28 cellular contexts compared by ENCODE assay signal in the genomic region with DNA sequence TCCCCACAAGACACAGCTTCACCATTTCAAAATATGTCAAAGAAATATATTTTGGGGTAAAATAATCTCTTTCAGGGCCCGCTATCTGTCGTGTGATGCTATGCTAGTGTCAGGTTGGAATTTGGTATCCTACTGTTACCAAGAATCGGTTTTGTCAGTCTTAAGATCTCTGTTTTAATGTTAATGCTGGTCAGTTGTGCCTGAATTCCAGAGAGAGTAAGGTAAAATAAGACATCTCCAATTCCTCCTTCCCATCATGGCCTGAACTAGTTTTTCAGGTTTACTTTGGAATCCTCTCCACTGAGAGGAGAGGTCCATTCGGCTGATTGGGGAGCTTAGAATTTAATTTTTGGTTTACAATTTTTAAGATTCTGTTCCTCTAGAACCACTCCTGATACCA. TPM values are rescaled to one million over a fixed set of nuclear protein-coding genes. Genes with fewer than 3 reads are reported as not detected.
"Had no signal": no experiment of that assay in that cellular context is flagged by ENCODE, and none has a peak within 500 bp of the region (broad histone marks: within the 10 kb centered on the region; RNA-seq: fewer than 3 reads in every experiment).

No MANE protein-coding gene starts in this region.

- H3K36me3 Mint-ChIP-seq: immature natural killer cell; natural killer cell; stimulated activated memory B cell treated with anti-CD40 and anti-IgM and Interleukin-4, amounts not matched to agents 10 μg/mL and 1 μg/mL and 100 μg/mL, for 72 hours had no signal

- ATAC-seq: heart right ventricle; left ventricle myocardium superior; lower lobe of right lung; natural killer cell; psoas muscle; right cardiac atrium; stimulated activated memory B cell treated with anti-CD40 and anti-IgM and Interleukin-4, amounts not matched to agents 10 μg/mL and 1 μg/mL and 100 μg/mL, for 72 hours; stimulated activated naive CD8-positive, alpha-beta T cell treated with anti-CD3 and anti-CD28 coated beads, Interleukin-15, amount 100 ng/mL, for 72 hours had no signal

- H3K4me1 Mint-ChIP-seq: immature natural killer cell; natural killer cell; stimulated activated memory B cell treated with anti-CD40 and anti-IgM and Interleukin-4, amounts not matched to agents 10 μg/mL and 1 μg/mL and 100 μg/mL, for 72 hours; stimulated activated naive CD8-positive, alpha-beta T cell treated with anti-CD3 and anti-CD28 coated beads, Interleukin-15, amount 100 ng/mL, for 72 hours had no signal

- H3K27me3 ChIP-seq: esophagus squamous epithelium, ovary, thyroid gland, vagina had no signal

- H3K9me3 ChIP-seq: esophagus squamous epithelium, heart right ventricle, lower lobe of right lung, ovary, psoas muscle, sigmoid colon, thyroid gland, vagina had no signal

- H3K4me3 ChIP-seq: coronary artery, esophagus squamous epithelium, heart right ventricle, lower lobe of right lung, ovary, psoas muscle, sigmoid colon, thyroid gland, vagina had no signal

- H3K4me3 Mint-ChIP-seq: immature natural killer cell; natural killer cell; stimulated activated memory B cell treated with anti-CD40 and anti-IgM and Interleukin-4, amounts not matched to agents 10 μg/mL and 1 μg/mL and 100 μg/mL, for 72 hours; stimulated activated naive CD8-positive, alpha-beta T cell treated with anti-CD3 and anti-CD28 coated beads, Interleukin-15, amount 100 ng/mL, for 72 hours had no signal

- H3K4me1 ChIP-seq: esophagus squamous epithelium, heart right ventricle, lower lobe of right lung, psoas muscle, sigmoid colon, thyroid gland, vagina had no signal

- DNase-seq: dermis blood vessel endothelial cell; effector memory CD4-positive, alpha-beta T cell; erythroblast; esophagus squamous epithelium; foreskin melanocyte; glutamatergic neuron; heart right ventricle; hippocampal formation; immature natural killer cell; islet precursor cell; kidney glomerular epithelial cell; left ventricle myocardium superior; lower lobe of right lung; natural killer cell; occipital lobe; ovary; posterior cingulate gyrus; psoas muscle; right cardiac atrium; sigmoid colon; stimulated activated CD4-positive, alpha-beta T cell treated with anti-CD3 and anti-CD28 coated beads, Interleukin-2, amount 100 ng/mL, for 24 hours; stimulated activated CD4-positive, alpha-beta T cell treated with anti-CD3 and anti-CD28 coated beads, Interleukin-4, amount 100 ng/mL, for 4 hours; stimulated activated naive CD8-positive, alpha-beta T cell treated with anti-CD3 and anti-CD28 coated beads, Interleukin-15, amount 100 ng/mL, for 72 hours; thyroid gland had no signal

- H3K27ac ChIP-seq: coronary artery, esophagus squamous epithelium, heart right ventricle, lower lobe of right lung, ovary, psoas muscle, sigmoid colon, thyroid gland, vagina had no signal

- H3K27ac Mint-ChIP-seq: natural killer cell; stimulated activated memory B cell treated with anti-CD40 and anti-IgM and Interleukin-4, amounts not matched to agents 10 μg/mL and 1 μg/mL and 100 μg/mL, for 72 hours; stimulated activated naive CD8-positive, alpha-beta T cell treated with anti-CD3 and anti-CD28 coated beads, Interleukin-15, amount 100 ng/mL, for 72 hours had no signal

- H3K36me3 ChIP-seq: esophagus squamous epithelium, heart right ventricle, lower lobe of right lung, ovary, sigmoid colon, thyroid gland, vagina had no signal

- H3K9me3 Mint-ChIP-seq: immature natural killer cell; natural killer cell; stimulated activated memory B cell treated with anti-CD40 and anti-IgM and Interleukin-4, amounts not matched to agents 10 μg/mL and 1 μg/mL and 100 μg/mL, for 72 hours; stimulated activated naive CD8-positive, alpha-beta T cell treated with anti-CD3 and anti-CD28 coated beads, Interleukin-15, amount 100 ng/mL, for 72 hours had no signal

RNA-seq across cellular contexts. Expression of a gene that starts 39.2 kb away (rescaled TPM):
- total RNA-seq: left ventricle myocardium superior, right cardiac atrium, vagina had no signal
- polyA plus RNA-seq: immature natural killer cell, neural cell had no signal
